Comparison of ENCODE assay signal across 10 cellular contexts in genomic region chr19:19387108-19387507, GRCh38. TPM values are rescaled to one million over a fixed set of nuclear protein-coding genes. Genes with fewer than 3 reads are reported as not detected.
DNase-seq lines count a peak whose midpoint lies in the region.
"Had no signal": no experiment of that assay in that cellular context is flagged by ENCODE, and none has a peak within 500 bp of the region (broad histone marks: within the 10 kb centered on the region; RNA-seq: fewer than 3 reads in every experiment).

No MANE protein-coding gene starts in this region.

- peak overlapping the region; percentile 94 for H3K4me3 Mint-ChIP-seq in activated CD4-positive, alpha-beta T cell treated with anti-CD3 and anti-CD28 coated beads, Interleukin-2, amount 10 ng/mL, durations not matched to agents 7 days and 5 days
- H3K4me3 Mint-ChIP-seq in activated T-helper 1 cell treated with anti-CD3 and anti-CD28 coated beads, Interleukin-12 subunit alpha, Interleukin-12 subunit beta, Interleukin-2, Interleukin-4 antibody, amounts not matched to agents 30 ng/mL and 10 ng/mL and 1 ng/mL, durations not matched to agents 14 hours and 24 hours and 36 hours = peak overlapping the region; percentile 96
- H3K4me3 Mint-ChIP-seq in immature natural killer cell = peak overlapping the region; percentile 95 to 97 (median 95)

- no peaks in the 10 kb centered on the region for H3K9me3 Mint-ChIP-seq in activated CD4-positive, alpha-beta T cell treated with anti-CD3 and anti-CD28 coated beads, Interleukin-2, amount 10 ng/mL, durations not matched to agents 7 days and 5 days
- H3K9me3 Mint-ChIP-seq in activated T-helper 1 cell treated with anti-CD3 and anti-CD28 coated beads, Interleukin-12 subunit alpha, Interleukin-12 subunit beta, Interleukin-2, Interleukin-4 antibody, amounts not matched to agents 30 ng/mL and 10 ng/mL and 1 ng/mL, durations not matched to agents 14 hours and 24 hours and 36 hours = no peaks in the 10 kb centered on the region
- no peaks in the 10 kb centered on the region for H3K9me3 Mint-ChIP-seq in immature natural killer cell

- peaks cover 5 to 54% (median 43%) of the 10 kb centered on the region in 5 donors for H3K4me1 ChIP-seq in subcutaneous abdominal adipose tissue (ENCODE audit: control insufficient read depth in 5 of 5, insufficient read depth in 5 of 5, low read length in 5 of 5)

- H3K9me3 ChIP-seq in subcutaneous abdominal adipose tissue (ENCODE audit: control insufficient read depth in 5 of 5, low read length in 5 of 5) = no peaks in the 10 kb centered on the region

- peak overlapping the region in 4 of 5 donors; percentile 73 to 87 (median 82) for H3K4me3 ChIP-seq in subcutaneous abdominal adipose tissue (ENCODE audit: low read depth in 1 of 5, low read length in 5 of 5)

- H3K9ac ChIP-seq in subcutaneous abdominal adipose tissue (ENCODE audit: low read length in 5 of 5) = peak overlapping the region in 4 of 5 donors; percentile 94 to 97 (median 96)

- H3K27ac Mint-ChIP-seq in activated CD4-positive, alpha-beta T cell treated with anti-CD3 and anti-CD28 coated beads, Interleukin-2, amount 10 ng/mL, durations not matched to agents 7 days and 5 days = peak overlapping the region; percentile 96
- H3K27ac Mint-ChIP-seq in activated T-helper 1 cell treated with anti-CD3 and anti-CD28 coated beads, Interleukin-12 subunit alpha, Interleukin-12 subunit beta, Interleukin-2, Interleukin-4 antibody, amounts not matched to agents 30 ng/mL and 10 ng/mL and 1 ng/mL, durations not matched to agents 14 hours and 24 hours and 36 hours = peak overlapping the region; percentile 95
- peak overlapping the region; percentile 84 to 97 (median 94) for H3K27ac Mint-ChIP-seq in immature natural killer cell

- in situ Hi-C loops in G401 (cut with HindIII; ENCODE audit: low sequenced_read_pairs) = no loop called here

- no peak for DNase-seq in activated CD4-positive, alpha-beta T cell treated with anti-CD3 and anti-CD28 coated beads, Interleukin-2, amount 10 ng/mL, durations not matched to agents 7 days and 5 days
- DNase-seq in activated CD4-positive, alpha-beta T cell treated with anti-CD3 and anti-CD28 coated beads, Interleukin-2, amount 50 U/mL, for 1 hour = no peak
- no peak for DNase-seq in activated T-helper 1 cell treated with anti-CD3 and anti-CD28 coated beads, Interleukin-12 subunit alpha, Interleukin-12 subunit beta, Interleukin-2, Interleukin-4 antibody, amounts not matched to agents 30 ng/mL and 10 ng/mL and 1 ng/mL, durations not matched to agents 14 hours and 24 hours and 36 hours (ENCODE audit: low spot score)
- DNase-seq in immature natural killer cell (no peak), NCI-H2196 (lab: John Stamatoyannopoulos, UW; ENCODE audit: unreplicated experiment) (no peak), G401 (ENCODE audit: low spot score) (no peak), germinal center (ENCODE audit: low spot score) (no peak)
- DNase-seq: AML-193, NCI-H1436 treated with DMSO at 0.1 percent for 48 hours had no signal

- intact Hi-C loops in activated T-helper 1 cell treated with anti-CD3 and anti-CD28 coated beads, Interleukin-12 subunit alpha, Interleukin-12 subunit beta, Interleukin-2, Interleukin-4 antibody, amounts not matched to agents 30 ng/mL and 10 ng/mL and 1 ng/mL, durations not matched to agents 14 hours and 24 hours and 36 hours (cut with micrococcal nuclease) = loop anchor here (5.0 kb wide), 1 partner anchor 195 kb away; the partner anchor contains the start of genes BORCS8 and RFXANK

- peak overlapping the region; percentile 75 for H3K27ac ChIP-seq in subcutaneous abdominal adipose tissue (ENCODE audit: low read depth, low read length)

- POLR2A ChIA-PET in activated CD4-positive, alpha-beta T cell treated with anti-CD3 and anti-CD28 coated beads, Interleukin-2, amount 10 ng/mL, durations not matched to agents 7 days and 5 days (lab: Charles Lee) = no interaction called here

- CTCF ChIA-PET in activated CD4-positive, alpha-beta T cell treated with anti-CD3 and anti-CD28 coated beads, Interleukin-2, amount 10 ng/mL, durations not matched to agents 7 days and 5 days (lab: Charles Lee) = no interaction called here

- peaks cover 0 to 2% (median 0%) of the 10 kb centered on the region in 5 donors for H3K27me3 ChIP-seq in subcutaneous abdominal adipose tissue (ENCODE audit: control insufficient read depth in 5 of 5, insufficient read depth in 4 of 5, low read length in 5 of 5)

- H3K36me3 Mint-ChIP-seq in activated CD4-positive, alpha-beta T cell treated with anti-CD3 and anti-CD28 coated beads, Interleukin-2, amount 10 ng/mL, durations not matched to agents 7 days and 5 days (ENCODE audit: low read depth) = peaks cover 27% of the 10 kb centered on the region
- peaks cover 4% of the 10 kb centered on the region for H3K36me3 Mint-ChIP-seq in activated T-helper 1 cell treated with anti-CD3 and anti-CD28 coated beads, Interleukin-12 subunit alpha, Interleukin-12 subunit beta, Interleukin-2, Interleukin-4 antibody, amounts not matched to agents 30 ng/mL and 10 ng/mL and 1 ng/mL, durations not matched to agents 14 hours and 24 hours and 36 hours (ENCODE audit: low read depth)
- H3K36me3 Mint-ChIP-seq in immature natural killer cell = no peaks in the 10 kb centered on the region

- H3K36me3 ChIP-seq in subcutaneous abdominal adipose tissue (ENCODE audit: control insufficient read depth in 5 of 5, insufficient read depth in 5 of 5, low read length in 5 of 5) = no peaks in the 10 kb centered on the region

- peaks cover 50% of the 10 kb centered on the region for H3K4me1 Mint-ChIP-seq in activated CD4-positive, alpha-beta T cell treated with anti-CD3 and anti-CD28 coated beads, Interleukin-2, amount 10 ng/mL, durations not matched to agents 7 days and 5 days
- H3K4me1 Mint-ChIP-seq in activated T-helper 1 cell treated with anti-CD3 and anti-CD28 coated beads, Interleukin-12 subunit alpha, Interleukin-12 subunit beta, Interleukin-2, Interleukin-4 antibody, amounts not matched to agents 30 ng/mL and 10 ng/mL and 1 ng/mL, durations not matched to agents 14 hours and 24 hours and 36 hours (ENCODE audit: low read depth) = peaks cover 52% of the 10 kb centered on the region
- peaks cover 54 to 61% of the 10 kb centered on the region in 2 donors for H3K4me1 Mint-ChIP-seq in immature natural killer cell

- no peaks in the 10 kb centered on the region for H3K27me3 Mint-ChIP-seq in activated CD4-positive, alpha-beta T cell treated with anti-CD3 and anti-CD28 coated beads, Interleukin-2, amount 10 ng/mL, durations not matched to agents 7 days and 5 days
- H3K27me3 Mint-ChIP-seq in activated T-helper 1 cell treated with anti-CD3 and anti-CD28 coated beads, Interleukin-12 subunit alpha, Interleukin-12 subunit beta, Interleukin-2, Interleukin-4 antibody, amounts not matched to agents 30 ng/mL and 10 ng/mL and 1 ng/mL, durations not matched to agents 14 hours and 24 hours and 36 hours (ENCODE audit: insufficient read depth) = peaks cover 2% of the 10 kb centered on the region
- H3K27me3 Mint-ChIP-seq in immature natural killer cell (ENCODE audit: low read depth in 3 of 3) = peaks cover 2 to 11% (median 5%) of the 10 kb centered on the region in 3 donors

RNA-seq across cellular contexts. Expression of gene GATAD2A, which starts 18.4 kb away (rescaled TPM):
- 100 to 1,000 TPM; 122 to 135 TPM for total RNA-seq in activated CD4-positive, alpha-beta T cell treated with anti-CD3 and anti-CD28 coated beads, Interleukin-2, amount 10 ng/mL, durations not matched to agents 7 days and 5 days
- 139 and 142 TPM in 2 replicates for total RNA-seq in activated T-helper 1 cell treated with anti-CD3 and anti-CD28 coated beads, Interleukin-12 subunit alpha, Interleukin-12 subunit beta, Interleukin-2, Interleukin-4 antibody, amounts not matched to agents 30 ng/mL and 10 ng/mL and 1 ng/mL, durations not matched to agents 14 hours and 24 hours and 36 hours
- polyA plus RNA-seq in immature natural killer cell = 10 to 100 TPM in 2 of 3 donors, 1 to 10 TPM in 1; 8.8 to 48.5 (median 21.0) TPM
- 47.2 and 80.3 TPM in 2 replicates for total RNA-seq in G401 (2014; rRNA removed; shearing (Covaris generic))
